ENCODE assay signal across 7 cellular contexts in genomic region chr10:3172446-3173172, GRCh38. TPM values are rescaled to one million over a fixed set of nuclear protein-coding genes. Genes with fewer than 3 reads are reported as not detected.
DNase-seq lines count a peak whose midpoint lies in the region; ATAC-seq and TF ChIP-seq lines count a peak whose summit lies in the region.

Gene PITRM1, minus strand, starts transcription at chr10:3172782. Its CDS starts 10 bp downstream, at chr10:3172772.

- no peaks in the 10 kb centered on the region for H3K9me2 ChIP-seq in hepatocyte (replicated peaks; ENCODE audit: insufficient read depth)

- peaks cover 20% of the 10 kb centered on the region for H3K79me2 ChIP-seq in hepatocyte

- H3K4me3 ChIP-seq in astrocyte of the cerebellum (ENCODE audit: low read depth, low read length) (peak within 1 kb of the TSS; percentile 92), hepatocyte (peak within 1 kb of the TSS; percentile 57)

- no peaks in the 10 kb centered on the region for H3K36me3 ChIP-seq in hepatocyte (replicated peaks; ENCODE audit: insufficient read depth, low read depth)

- DNase-seq in NCI-H2029 (lab: John Stamatoyannopoulos, UW) (peak; percentile 87), T-helper 22 cell (ENCODE audit: low read depth) (peak; percentile 98), astrocyte of the cerebellum (ENCODE audit: low read depth) (peak; percentile 98), hepatocyte (ENCODE audit: low spot score) (peak; percentile 100), retina (peak; percentile 97)

- no peaks in the 10 kb centered on the region for H3K9me3 ChIP-seq in hepatocyte (ENCODE audit: low read depth)

- peak within 1 kb of the TSS; percentile 72 for H3K27ac ChIP-seq in hepatocyte

- in situ Hi-C loops in astrocyte of the cerebellum (cut with HindIII; ENCODE audit: low sequenced_read_pairs), result no loop called here

- TF ChIP-seq CTCF in astrocyte of the cerebellum (IDR thresholded peaks at IDR 0.05; ENCODE audit: low read depth, low read length, missing control alignments), result no peak
- no peak for TF ChIP-seq CTCF in hepatocyte (IDR thresholded peaks at IDR 0.05; ENCODE audit: poor library complexity)

- H3K4me1 ChIP-seq in hepatocyte (ENCODE audit: insufficient read depth), result no peaks in the 10 kb centered on the region

- ATAC-seq in GM18505 (IDR thresholded peaks at IDR 0.05; ENCODE audit: unreplicated experiment) (peak; percentile 92), HG02973 (IDR thresholded peaks at IDR 0.05; ENCODE audit: unreplicated experiment) (peak; percentile 97)

- TF ChIP-seq POLR2A in GM18505 (IDR thresholded peaks at IDR 0.05; ENCODE audit: borderline replicate concordance, extremely low read depth, insufficient read depth, insufficient read length), result peak; percentile 99

- no peaks in the 10 kb centered on the region for H4K20me1 ChIP-seq in hepatocyte (ENCODE audit: insufficient read depth, poor library complexity, severe bottlenecking)

- H2AFZ ChIP-seq in hepatocyte, result peak within 1 kb of the TSS; percentile 83

- WGBS in hepatocyte (ENCODE audit: low lambda C conversion rate, missing lambda C conversion rate), result 1% methylated on average over 49 of the region's 73 CpGs

- H3K4me2 ChIP-seq in hepatocyte, result peak within 1 kb of the TSS; percentile 80

- no peaks in the 10 kb centered on the region for H3K27me3 ChIP-seq in hepatocyte

RNA-seq across cellular contexts. Expression of gene PITRM1, which starts in this region (rescaled TPM):
- 45.9 and 61.2 TPM in 2 replicates for total RNA-seq in hepatocyte
- 44.1 and 53.1 TPM in 2 replicates for polyA plus RNA-seq in hepatocyte

Comparison
In these comparisons a context has a peak if more than half of its experiments do, and no peak if none do; other contexts are left out.
1. Peak in every context shown above with its lines: DNase-seq, ATAC-seq, H3K4me3 ChIP-seq and H3K27ac ChIP-seq.